In the genomic region with DNA sequence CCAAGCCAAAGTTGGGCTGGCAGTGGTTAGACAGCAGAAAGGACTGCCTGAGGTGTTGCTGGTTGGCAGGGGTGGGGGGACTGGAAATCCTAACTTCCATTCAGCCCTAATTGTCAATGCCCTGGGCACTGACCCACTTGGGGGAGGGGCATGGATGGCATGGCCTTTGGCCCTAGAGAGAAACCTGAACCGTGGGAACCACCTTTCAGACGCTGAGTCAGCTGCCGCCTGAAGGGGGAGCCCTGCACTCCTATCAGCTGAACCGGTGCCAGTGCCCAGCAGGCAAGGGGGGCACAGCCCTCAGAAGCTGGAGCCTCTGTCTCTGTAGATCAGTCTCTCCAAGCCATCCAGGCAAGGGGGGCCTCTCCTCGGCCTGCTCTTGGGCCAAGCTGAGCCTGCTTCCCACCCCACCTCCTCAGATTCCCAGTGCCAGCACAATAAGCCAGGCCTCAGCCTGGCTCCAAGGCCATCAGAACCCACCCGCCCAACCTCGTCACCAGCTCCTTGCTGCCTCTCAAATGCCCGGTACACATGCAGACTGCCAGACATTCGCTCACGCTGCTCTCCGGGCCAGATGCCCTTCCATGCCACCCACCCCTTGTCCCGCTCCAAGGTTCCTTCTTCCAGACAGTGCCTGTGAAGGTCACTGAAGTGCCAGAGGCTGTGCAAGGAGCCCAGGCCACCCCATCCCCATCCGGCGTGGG, we compare ENCODE assay signal across 7 cellular contexts. TPM values are rescaled to one million over a fixed set of nuclear protein-coding genes. Genes with fewer than 3 reads are reported as not detected.
DNase-seq lines count a peak whose midpoint lies in the region; ATAC-seq and TF ChIP-seq lines count a peak whose summit lies in the region.

No MANE protein-coding gene starts in this region.

- no peak overlapping the region for H3K27ac Mint-ChIP-seq in stimulated activated naive B cell treated with anti-CD40 and anti-IgM and Interleukin-4, amounts not matched to agents 10 μg/mL and 1 μg/mL and 100 μg/mL, for 72 hours

- H3K27me3 ChIP-seq in dorsolateral prefrontal cortex: peaks cover 0 to 37% (median 18%) of the 10 kb centered on the region in 45 donors

- H3K4me1 Mint-ChIP-seq in stimulated activated naive B cell treated with anti-CD40 and anti-IgM and Interleukin-4, amounts not matched to agents 10 μg/mL and 1 μg/mL and 100 μg/mL, for 72 hours: peaks cover 4 to 10% of the 10 kb centered on the region in 2 donors

- no peaks in the 10 kb centered on the region for H3K9me3 Mint-ChIP-seq in stimulated activated naive B cell treated with anti-CD40 and anti-IgM and Interleukin-4, amounts not matched to agents 10 μg/mL and 1 μg/mL and 100 μg/mL, for 72 hours

- peak overlapping the region in 35 of 59 donors; percentile 0 to 85 (median 61) for H3K27ac ChIP-seq in dorsolateral prefrontal cortex

- ATAC-seq in stimulated activated naive B cell treated with anti-CD40 and anti-IgM and Interleukin-4, amounts not matched to agents 10 μg/mL and 1 μg/mL and 100 μg/mL, for 72 hours (replicated peaks): peak; percentile 88 to 92
- ATAC-seq in GM19351 (IDR thresholded peaks at IDR 0.05; ENCODE audit: unreplicated experiment): no peak

- TF ChIP-seq CTCF in GM12864 (IDR thresholded peaks at IDR 0.05; ENCODE audit: low read depth, low read length, missing control alignments) (peak; percentile 86), dorsolateral prefrontal cortex (IDR thresholded peaks at IDR 0.05 in 54 of 56, conservative IDR thresholded peaks at IDR 0.05 in 2 of 56; ENCODE audit: low read depth in 1 of 56, partially characterized antibody in 56 of 56) (peak; percentile 17 to 72 (median 53))

- peaks cover 22 to 30% of the 10 kb centered on the region in 2 donors for H3K27me3 Mint-ChIP-seq in stimulated activated naive B cell treated with anti-CD40 and anti-IgM and Interleukin-4, amounts not matched to agents 10 μg/mL and 1 μg/mL and 100 μg/mL, for 72 hours

- no peaks in the 10 kb centered on the region for H3K36me3 Mint-ChIP-seq in stimulated activated naive B cell treated with anti-CD40 and anti-IgM and Interleukin-4, amounts not matched to agents 10 μg/mL and 1 μg/mL and 100 μg/mL, for 72 hours

- H3K4me3 Mint-ChIP-seq in stimulated activated naive B cell treated with anti-CD40 and anti-IgM and Interleukin-4, amounts not matched to agents 10 μg/mL and 1 μg/mL and 100 μg/mL, for 72 hours: peak overlapping the region in 1 of 2 donors; percentile 28

- DNase-seq in GM12864 (ENCODE audit: low read depth) (no peak), MV-4-11 (lab: John Stamatoyannopoulos, UW) (peak; percentile 8), dorsolateral prefrontal cortex (peak in 4 of 10 donors; percentile 16 to 33 (median 24)), middle frontal gyrus (ENCODE audit: extremely low spot score, low spot score) (peak; percentile 16)
- DNase-seq in activated CD4-positive, CD25-positive, alpha-beta regulatory T cell treated with anti-CD3 and anti-CD28 coated beads, Interleukin-2, amount 50 U/mL, for 16 hours (ENCODE audit: low read depth, low spot score): peak; percentile 6
- DNase-seq in stimulated activated naive B cell treated with anti-CD40 and anti-IgM and Interleukin-4, amounts not matched to agents 10 μg/mL and 1 μg/mL and 100 μg/mL, for 72 hours: peak; percentile 51

- H3K4me3 ChIP-seq in GM12864 (ENCODE audit: low read depth, low read length) (no peak overlapping the region), dorsolateral prefrontal cortex (no peak overlapping the region)

- intact Hi-C loops in dorsolateral prefrontal cortex (cut with DNase I): no loop called here

RNA-seq across cellular contexts. Expression of gene TINAGL1, which starts 11.6 kb away (rescaled TPM):
- total RNA-seq in dorsolateral prefrontal cortex: 10 to 100 TPM in 105 of 120 experiments, 1 to 10 TPM in 15; 6.6 to 45.5 (median 15.6) TPM

RNA-seq across cellular contexts. Expression of gene HCRTR1, which starts 29.6 kb away (rescaled TPM):
- 1 to 10 TPM in 8 of 120 experiments, under 1 TPM in 41, not detected in 71; 0.22 to 1.4 (median 0.52) TPM for total RNA-seq in dorsolateral prefrontal cortex

RNA-seq across cellular contexts. Expression of gene PEF1, which starts 56.8 kb away (rescaled TPM):
- total RNA-seq in dorsolateral prefrontal cortex: 10 to 100 TPM; 41.8 to 80.3 (median 60.8) TPM
